26 cellular contexts compared by ENCODE assay signal in genomic region chr17:14498812-14499211, GRCh38.
"Had no signal": no experiment of that assay in that cellular context is flagged by ENCODE, and none has a peak within 500 bp of the region (broad histone marks: within the 10 kb centered on the region; RNA-seq: fewer than 3 reads in every experiment).

No MANE protein-coding gene starts in this region.

- H3K9me3 ChIP-seq: colonic mucosa, esophagus squamous epithelium, gastrocnemius medialis, left lung, lower lobe of right lung, mucosa of descending colon had no signal

- FAIRE-seq: endometrium, islet of Langerhans, keratinocyte had no signal

- H3K27ac ChIP-seq: colonic mucosa, epithelial cell of prostate, esophagus squamous epithelium, gastrocnemius medialis, heart right ventricle, left lung, lower lobe of right lung had no signal

- H3K27me3 ChIP-seq: colonic mucosa, esophagus squamous epithelium, gastrocnemius medialis, left lung had no signal

- ATAC-seq: effector memory CD8-positive, alpha-beta T cell; esophagus mucosa; gastrocnemius medialis; heart right ventricle; left cardiac atrium; left lung; left ventricle myocardium superior; lower lobe of right lung; mucosa of descending colon had no signal

- H3K4me3 ChIP-seq: colonic mucosa, esophagus squamous epithelium, gastrocnemius medialis, heart right ventricle, left lung, lower lobe of right lung, mucosa of descending colon had no signal

- H3K36me3 ChIP-seq: colonic mucosa, esophagus squamous epithelium, gastrocnemius medialis, heart right ventricle, left lung, lower lobe of right lung had no signal

- DNase-seq: colonic mucosa; cortex of kidney; effector CD8-positive, alpha-beta T cell; effector memory CD8-positive, alpha-beta T cell; endodermal cell; erythroblast; esophagus squamous epithelium; foreskin fibroblast; foreskin melanocyte; gastrocnemius medialis; glutamatergic neuron; head of caudate nucleus; heart right ventricle; hippocampal formation; left cardiac atrium; left lung; left ventricle myocardium superior; lower lobe of right lung; mesenchymal stem cell; mucosa of descending colon; naive B cell had no signal

- H3K4me1 ChIP-seq: colonic mucosa, esophagus squamous epithelium, gastrocnemius medialis, heart right ventricle, left lung, lower lobe of right lung had no signal
